ENCODE assay signal across 9 cellular contexts in genomic region chr17:64420143-64420670, GRCh38.
A peak's percentile ranks its signal among the peaks of the same experiment; 100 is the strongest.
DNase-seq lines count a peak whose midpoint lies in the region; ATAC-seq and TF ChIP-seq lines count a peak whose summit lies in the region.
"Had no signal": no experiment of that assay in that cellular context is flagged by ENCODE, and none has a peak within 500 bp of the region (broad histone marks: within the 10 kb centered on the region; RNA-seq: fewer than 3 reads in every experiment).

No MANE protein-coding gene starts in this region.

- H3K36me3 Mint-ChIP-seq in stimulated activated effector memory CD8-positive, alpha-beta T cell treated with anti-CD3 and anti-CD28 coated beads, Interleukin-12 subunit alpha, Interleukin-12 subunit beta, amount 100 ng/mL, for 72 hours = no peaks in the 10 kb centered on the region

- no peak overlapping the region for H3K27ac Mint-ChIP-seq in stimulated activated effector memory CD8-positive, alpha-beta T cell treated with anti-CD3 and anti-CD28 coated beads, Interleukin-12 subunit alpha, Interleukin-12 subunit beta, amount 100 ng/mL, for 72 hours

- no peak overlapping the region for H2AFZ ChIP-seq in MM.1S (ENCODE audit: low read length)

- TF ChIP-seq CTCF in MM.1S (IDR thresholded peaks at IDR 0.05; ENCODE audit: low read length) (peak; percentile 75), brain microvascular endothelial cell (IDR thresholded peaks at IDR 0.05; ENCODE audit: low read depth, low read length, missing control alignments) (peak; percentile 76)

- no peaks in the 10 kb centered on the region for H3K79me2 ChIP-seq in MM.1S (ENCODE audit: low read length)

- H3K27ac ChIP-seq in MM.1S (ENCODE audit: low read length) (no peak overlapping the region), brain microvascular endothelial cell (no peak overlapping the region)
- H3K27ac ChIP-seq: epithelial cell of prostate had no signal

- H3K27me3 ChIP-seq in MM.1S (replicated peaks; ENCODE audit: insufficient read depth, low read length) (no peaks in the 10 kb centered on the region), brain microvascular endothelial cell (replicated peaks) (no peaks in the 10 kb centered on the region)

- no peaks in the 10 kb centered on the region for H3K36me3 ChIP-seq in MM.1S (replicated peaks; ENCODE audit: insufficient read depth, low read length)
- no peaks in the 10 kb centered on the region for H3K36me3 ChIP-seq in brain microvascular endothelial cell (replicated peaks)

- no peaks in the 10 kb centered on the region for H3K9me3 Mint-ChIP-seq in stimulated activated effector memory CD8-positive, alpha-beta T cell treated with anti-CD3 and anti-CD28 coated beads, Interleukin-12 subunit alpha, Interleukin-12 subunit beta, amount 100 ng/mL, for 72 hours

- ATAC-seq in stimulated activated effector memory CD8-positive, alpha-beta T cell treated with anti-CD3 and anti-CD28 coated beads, Interleukin-12 subunit alpha, Interleukin-12 subunit beta, amount 100 ng/mL, for 72 hours = peak; percentile 81
- ATAC-seq in GM18520 (IDR thresholded peaks at IDR 0.05; ENCODE audit: unreplicated experiment) = no peak

- no peaks in the 10 kb centered on the region for H3K9me2 ChIP-seq in MM.1S (replicated peaks; ENCODE audit: insufficient read depth, low read length)

- DNase-seq in stimulated activated CD4-positive, alpha-beta T cell treated with anti-CD3 and anti-CD28 coated beads, Interleukin-4, amount 100 ng/mL, for 24 hours = peak; percentile 42
- DNase-seq in stimulated activated CD4-positive, alpha-beta T cell treated with anti-CD3 and anti-CD28 coated beads, Interleukin-15, amount 100 ng/mL, for 24 hours = no peak
- peak; percentile 75 for DNase-seq in MM.1S
- DNase-seq in OCI-M2 (lab: John Stamatoyannopoulos, UW; ENCODE audit: unreplicated experiment) = peak; percentile 32
- peak; percentile 59 for DNase-seq in brain microvascular endothelial cell
- peak; percentile 83 for DNase-seq in inferior parietal cortex (ENCODE audit: extremely low spot score)
- peak in 1 of 2 donors; percentile 65 for DNase-seq in stimulated activated effector memory CD8-positive, alpha-beta T cell treated with anti-CD3 and anti-CD28 coated beads, Interleukin-12 subunit alpha, Interleukin-12 subunit beta, amount 100 ng/mL, for 72 hours (ENCODE audit: low spot score in 2 of 2)

- H3K9ac ChIP-seq in MM.1S (ENCODE audit: low read length) = no peak overlapping the region

- H3K9me3 ChIP-seq in MM.1S (replicated peaks; ENCODE audit: insufficient read depth, low read length) = no peaks in the 10 kb centered on the region

- no peak overlapping the region for H3K4me3 ChIP-seq in MM.1S (ENCODE audit: low read length)
- no peak overlapping the region for H3K4me3 ChIP-seq in brain microvascular endothelial cell (ENCODE audit: low read depth, low read length)

- no peak overlapping the region for H3K4me3 Mint-ChIP-seq in stimulated activated effector memory CD8-positive, alpha-beta T cell treated with anti-CD3 and anti-CD28 coated beads, Interleukin-12 subunit alpha, Interleukin-12 subunit beta, amount 100 ng/mL, for 72 hours

- no peak overlapping the region for H3K4me2 ChIP-seq in MM.1S (ENCODE audit: low read depth, low read length)

- no peaks in the 10 kb centered on the region for H3K4me1 Mint-ChIP-seq in stimulated activated effector memory CD8-positive, alpha-beta T cell treated with anti-CD3 and anti-CD28 coated beads, Interleukin-12 subunit alpha, Interleukin-12 subunit beta, amount 100 ng/mL, for 72 hours

- in situ Hi-C loops in brain microvascular endothelial cell (cut with HindIII; ENCODE audit: low pct_ligation_motif_present, low sequenced_read_pairs) = loop anchor here (10.0 kb wide), 1 partner anchor 75 kb away; the partner anchor contains the start of gene POLG2

- H4K20me1 ChIP-seq in MM.1S (ENCODE audit: insufficient read depth, low read length) = no peaks in the 10 kb centered on the region

- H3F3A ChIP-seq in MM.1S (ENCODE audit: insufficient read depth, low read length) = no peaks in the 10 kb centered on the region

- H3K4me1 ChIP-seq in MM.1S (ENCODE audit: low read length) = no peaks in the 10 kb centered on the region
